8 cellular contexts compared by ENCODE assay signal in genomic region chr7:816751-817671, GRCh38. TPM values are rescaled to one million over a fixed set of nuclear protein-coding genes. Genes with fewer than 3 reads are reported as not detected.
DNase-seq lines count a peak whose midpoint lies in the region; ATAC-seq and TF ChIP-seq lines count a peak whose summit lies in the region.

No MANE protein-coding gene starts in this region.

- intact Hi-C loops in gastrocnemius medialis (cut with DNase I; ENCODE audit: low total_unique reads), result no loop called here

- TF ChIP-seq CTCF in glutamatergic neuron (IDR thresholded peaks at IDR 0.05; ENCODE audit: partially characterized antibody, unreplicated experiment) (no peak), gastrocnemius medialis (IDR thresholded peaks at IDR 0.05 in 4 of 5, conservative IDR thresholded peaks at IDR 0.05 in 1 of 5) (no peak)

- peak overlapping the region; percentile 89 to 99 (median 92) for H3K27ac ChIP-seq in gastrocnemius medialis

- peaks cover 23% of the 10 kb centered on the region for H3K27me3 Mint-ChIP-seq in glutamatergic neuron (ENCODE audit: unreplicated experiment)

- peak overlapping the region; percentile 95 for H3K27ac Mint-ChIP-seq in glutamatergic neuron (ENCODE audit: unreplicated experiment)

- no peaks in the 10 kb centered on the region for H3K27me3 ChIP-seq in gastrocnemius medialis

- H3K4me1 Mint-ChIP-seq in glutamatergic neuron (ENCODE audit: low read depth, unreplicated experiment), result peaks cover 52% of the 10 kb centered on the region

- TF ChIP-seq POLR2A in GM15510 (IDR thresholded peaks at IDR 0.05; ENCODE audit: borderline replicate concordance, extremely low read depth, insufficient read length) (peak; percentile 16), gastrocnemius medialis (IDR thresholded peaks at IDR 0.05) (peak; percentile 28 to 53)

- H3K4me3 Mint-ChIP-seq in glutamatergic neuron (ENCODE audit: unreplicated experiment), result peak overlapping the region; percentile 97

- DNase-seq in NCI-H2227 treated with DMSO at 0.1 percent for 48 hours (lab: John Stamatoyannopoulos, UW) (peak; percentile 25), glutamatergic neuron (no peak), gastrocnemius medialis (no peak), NOMO-1 treated with DMSO at 0.1 percent for 48 hours (lab: John Stamatoyannopoulos, UW; ENCODE audit: unreplicated experiment) (no peak), iPS-NIHi7 (ENCODE audit: extremely low spot score) (no peak)
- peak; percentile 25 for DNase-seq in activated T-helper 9 cell treated with anti-CD3 and anti-CD28 coated beads, Interleukin-2, amount 50 U/mL, for 16 hours (ENCODE audit: low read depth)

- ATAC-seq in HG02678 (IDR thresholded peaks at IDR 0.05; ENCODE audit: unreplicated experiment), result peak; percentile 9
- ATAC-seq in gastrocnemius medialis, result peak; percentile 28

- no peaks in the 10 kb centered on the region for H3K9me3 ChIP-seq in gastrocnemius medialis

- in situ Hi-C loops in gastrocnemius medialis (cut with MboI; ENCODE audit: low sequenced_read_pairs in 4 of 4), result no loop called here

- peaks cover 63 to 80% of the 10 kb centered on the region in 2 donors for H3K4me1 ChIP-seq in gastrocnemius medialis

- H3K9me3 Mint-ChIP-seq in glutamatergic neuron (ENCODE audit: unreplicated experiment), result peaks cover 34% of the 10 kb centered on the region

- H3K36me3 ChIP-seq in gastrocnemius medialis, result no peaks in the 10 kb centered on the region

- H3K4me3 ChIP-seq in gastrocnemius medialis, result peak overlapping the region; percentile 68 to 93 (median 72)

- H3K36me3 Mint-ChIP-seq in glutamatergic neuron (ENCODE audit: unreplicated experiment), result peaks cover 10% of the 10 kb centered on the region

RNA-seq across cellular contexts. Expression of gene SUN1, which starts 15.3 kb away (rescaled TPM):
- total RNA-seq in glutamatergic neuron (ENCODE audit: unreplicated experiment), result 879 TPM
- total RNA-seq in gastrocnemius medialis, result 100 to 1,000 TPM; 112 to 154 (median 132) TPM

RNA-seq across cellular contexts. Expression of gene GET4, which starts 59.3 kb away (rescaled TPM):
- total RNA-seq in glutamatergic neuron (ENCODE audit: unreplicated experiment) (70.2 TPM), gastrocnemius medialis (10 to 100 TPM; 24.6 to 40.8 (median 30.0) TPM)

Comparison
In these comparisons a context has a peak if more than half of its experiments do, and no peak if none do; other contexts are left out.
1. DNase-seq: peak in NCI-H2227 treated with DMSO at 0.1 percent for 48 hours (single experiment) and activated T-helper 9 cell treated with anti-CD3 and anti-CD28 coated beads, Interleukin-2, amount 50 U/mL, for 16 hours (single experiment); none in glutamatergic neuron (single experiment), gastrocnemius medialis (0 of 2), NOMO-1 treated with DMSO at 0.1 percent for 48 hours (single experiment) and iPS-NIHi7 (single experiment).